ENCODE assay signal across 13 cellular contexts in genomic region chr9:127508901-127509260, GRCh38.
"Had no signal": no experiment of that assay in that cellular context is flagged by ENCODE, and none has a peak within 500 bp of the region (broad histone marks: within the 10 kb centered on the region; RNA-seq: fewer than 3 reads in every experiment).

No MANE protein-coding gene starts in this region.

- H3K4me1 ChIP-seq: foreskin keratinocyte, psoas muscle had no signal

- H3K4me3 ChIP-seq: psoas muscle had no signal

- H3K27ac ChIP-seq: foreskin keratinocyte, psoas muscle had no signal

- H3K9me3 ChIP-seq: psoas muscle had no signal

- H3K27me3 ChIP-seq: foreskin keratinocyte had no signal

- DNase-seq: activated CD4-positive, alpha-beta T cell treated with anti-CD3 and anti-CD28 coated beads, Interleukin-2, amount 50 U/mL, for 1 hour; activated CD4-positive, CD25-positive, alpha-beta regulatory T cell treated with anti-CD3 and anti-CD28 coated beads, Interleukin-2, amount 50 U/mL, for 72 hours; activated CD8-positive, alpha-beta memory T cell treated with anti-CD3 and anti-CD28 coated beads, Interleukin-2, amount 50 U/mL, for 4 hours; activated effector memory CD4-positive, alpha-beta T cell treated with anti-CD3 and anti-CD28 coated beads, Interleukin-2, amount 50 U/mL, for 16 hours; activated T-cell treated with anti-CD3 and anti-CD28 coated beads, Interleukin-2, amount 50 U/mL, for 48 hours; effector memory CD4-positive, alpha-beta T cell; foreskin keratinocyte; hypothalamus; midbrain; psoas muscle; stimulated activated CD4-positive, alpha-beta T cell treated with anti-CD3 and anti-CD28 coated beads, Interleukin-15, amount 100 ng/mL, for 24 hours; stimulated activated CD4-positive, alpha-beta T cell treated with anti-CD3 and anti-CD28 coated beads, Interleukin-2, amount 100 ng/mL, for 48 hours; stimulated activated naive CD8-positive, alpha-beta T cell treated with anti-CD3 and anti-CD28 coated beads, Interleukin-15, amount 100 ng/mL, for 72 hours had no signal
